Comparison of ENCODE assay signal across 23 cellular contexts in the genomic region with DNA sequence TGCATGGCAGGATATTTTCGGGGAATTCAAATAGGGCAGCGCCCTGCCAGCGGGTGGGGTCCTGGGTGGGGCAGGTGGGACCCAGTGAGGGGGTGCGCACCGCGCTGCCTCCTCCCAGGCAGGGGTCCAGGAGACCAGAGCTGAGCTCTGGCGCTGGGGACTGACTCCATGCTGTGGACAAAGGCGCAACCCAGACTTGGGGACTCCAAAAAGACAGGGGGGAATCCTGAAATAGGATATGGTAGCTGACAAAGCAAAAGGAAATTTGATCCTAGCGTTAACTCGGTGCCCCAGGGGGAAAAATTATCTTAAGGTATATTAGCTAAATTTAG. TPM values are rescaled to one million over a fixed set of nuclear protein-coding genes. Genes with fewer than 3 reads are reported as not detected.
A peak's percentile ranks its signal among the peaks of the same experiment; 100 is the strongest.
DNase-seq lines count a peak whose midpoint lies in the region; ATAC-seq and TF ChIP-seq lines count a peak whose summit lies in the region.
"Had no signal": no experiment of that assay in that cellular context is flagged by ENCODE, and none has a peak within 500 bp of the region (broad histone marks: within the 10 kb centered on the region; RNA-seq: fewer than 3 reads in every experiment).

No MANE protein-coding gene starts in this region.

- H3K9ac ChIP-seq in iPS-18a (ENCODE audit: low read length) (no peak overlapping the region), neuronal stem cell (ENCODE audit: low read depth, low read length, poor library complexity) (no peak overlapping the region)
- H3K9ac ChIP-seq: SK-N-SH had no signal

- no peak overlapping the region for H3K18ac ChIP-seq in neuronal stem cell (ENCODE audit: low read length)

- no peak overlapping the region for H2BK5ac ChIP-seq in neuronal stem cell (ENCODE audit: low read length)

- H3K4ac ChIP-seq in neuronal stem cell (ENCODE audit: low read length): no peak overlapping the region

- no CpG with 5 or more reads among the region's 10 CpGs for WGBS in neuronal stem cell (ENCODE audit: extremely low coverage in 2 of 2, insufficient read length in 2 of 2, insufficient replicate concordance in 1 of 2), 2 donors

- H4K8ac ChIP-seq in neuronal stem cell (ENCODE audit: low read depth, low read length): no peak overlapping the region

- H3K27ac ChIP-seq in iPS-18a (ENCODE audit: low read length) (no peak overlapping the region), neuronal stem cell (replicated peaks; ENCODE audit: low read length) (no peak overlapping the region)
- H3K27ac ChIP-seq: 22Rv1 had no signal

- no peak overlapping the region for H3K14ac ChIP-seq in neuronal stem cell (ENCODE audit: low read length)

- H3K36me3 ChIP-seq in iPS-18a (ENCODE audit: control insufficient read depth, low read depth, low read length) (no peaks in the 10 kb centered on the region), neuronal stem cell (replicated peaks in 1 of 2; ENCODE audit: control insufficient read depth in 2 of 2, insufficient read depth in 2 of 2, low read length in 2 of 2) (no peaks in the 10 kb centered on the region)

- H3K4me3 ChIP-seq in iPS-18a (ENCODE audit: low read length) (peak overlapping the region; percentile 10), neuronal stem cell (ENCODE audit: low read length in 2 of 2) (no peak overlapping the region)

- peaks cover 100% of the 10 kb centered on the region for H3K27me3 ChIP-seq in iPS-18a (ENCODE audit: control insufficient read depth, insufficient read depth, low read length)
- peaks cover 10 to 100% (median 94%) of the 10 kb centered on the region in 3 experiments for H3K27me3 ChIP-seq in neuronal stem cell (ENCODE audit: control insufficient read depth in 3 of 3, insufficient read depth in 3 of 3, low read depth in 1 of 3, low read length in 3 of 3)

- no peak overlapping the region for H2AFZ ChIP-seq in neuronal stem cell (ENCODE audit: low read length)

- H3K4me2 ChIP-seq in neuronal stem cell (ENCODE audit: insufficient read depth, low read length, poor library complexity, severe bottlenecking): peak overlapping the region; percentile 66
- H3K4me2 ChIP-seq: SK-N-SH had no signal

- H2AK5ac ChIP-seq in neuronal stem cell (ENCODE audit: low read depth, low read length): no peak overlapping the region

- no peak overlapping the region for H3K23ac ChIP-seq in neuronal stem cell (ENCODE audit: low read depth, low read length, poor library complexity)

- H2BK12ac ChIP-seq in neuronal stem cell (ENCODE audit: low read length): no peak overlapping the region

- H3K4me1 ChIP-seq in iPS-18a (ENCODE audit: control insufficient read depth, low read depth, low read length): peaks cover 38% of the 10 kb centered on the region
- peaks cover 0 to 3% of the 10 kb centered on the region in 2 donors for H3K4me1 ChIP-seq in neuronal stem cell (ENCODE audit: control insufficient read depth in 2 of 2, insufficient read depth in 1 of 2, low read depth in 1 of 2, low read length in 2 of 2)

- H3K79me1 ChIP-seq in neuronal stem cell (ENCODE audit: low read depth, low read length): no peaks in the 10 kb centered on the region

- H3K9me3 ChIP-seq in iPS-18a (ENCODE audit: control insufficient read depth, low read depth, low read length) (no peaks in the 10 kb centered on the region), neuronal stem cell (replicated peaks in 1 of 2; ENCODE audit: control insufficient read depth in 2 of 2, insufficient read depth in 1 of 2, low read depth in 1 of 2, low read length in 2 of 2) (peaks cover 0 to 3% of the 10 kb centered on the region in 2 donors)
- H3K9me3 ChIP-seq: SK-N-SH had no signal

- H2BK120ac ChIP-seq in neuronal stem cell (ENCODE audit: low read depth, low read length): no peak overlapping the region

- ATAC-seq in GM18505 (IDR thresholded peaks at IDR 0.05; ENCODE audit: unreplicated experiment): no peak
- ATAC-seq: CD8-positive, alpha-beta T cell; Panc1 had no signal

- no peak for TF ChIP-seq POLR2A in GM18505 (IDR thresholded peaks at IDR 0.05; ENCODE audit: borderline replicate concordance, extremely low read depth, insufficient read depth, insufficient read length)

- no peak overlapping the region for H4K91ac ChIP-seq in neuronal stem cell (ENCODE audit: low read depth, low read length, poor library complexity)

- no peak overlapping the region for H2BK15ac ChIP-seq in neuronal stem cell (ENCODE audit: low read length)

- peak; percentile 11 for DNase-seq in NCI-H146 (lab: John Stamatoyannopoulos, UW)
- no peak for DNase-seq in NCI-H146 treated with DMSO at 0.1 percent for 48 hours (lab: John Stamatoyannopoulos, UW; ENCODE audit: unreplicated experiment)
- DNase-seq in NCI-H69 (lab: John Stamatoyannopoulos, UW): peak; percentile 47
- DNase-seq in neuronal stem cell (ENCODE audit: low spot score): peak; percentile 3
- DNase-seq in T-helper 1 cell: no peak
- no peak for DNase-seq in AML-193 (lab: John Stamatoyannopoulos, UW)
- DNase-seq: ACHN; C1 segment of cervical spinal cord; Calu3; CD8-positive, alpha-beta T cell; DMS153; KG1; NCI-H1092; NCI-H1436; NCI-H2029 treated with DMSO at 0.1 percent for 48 hours; NCI-H510A; NCI-H82; SIG-M5; SK-N-SH had no signal

RNA-seq across cellular contexts. Expression of a gene that starts 23.6 kb away (rescaled TPM):
- polyA plus RNA-seq in neuronal stem cell (2013, experiment 1 of 2): 0.53 TPM
- polyA plus RNA-seq in neuronal stem cell (2013, experiment 2 of 2): 0.54 TPM

Comparison
In these comparisons a context has a peak if more than half of its experiments do, and no peak if none do; other contexts are left out.
1. DNase-seq: peak in NCI-H146 (single experiment), NCI-H69 (single experiment) and neuronal stem cell (single experiment); none in NCI-H146 treated with DMSO at 0.1 percent for 48 hours (single experiment), T-helper 1 cell (0 of 5) and AML-193 (0 of 2).